ENCODE assay signal across 8 cellular contexts in the genomic region with DNA sequence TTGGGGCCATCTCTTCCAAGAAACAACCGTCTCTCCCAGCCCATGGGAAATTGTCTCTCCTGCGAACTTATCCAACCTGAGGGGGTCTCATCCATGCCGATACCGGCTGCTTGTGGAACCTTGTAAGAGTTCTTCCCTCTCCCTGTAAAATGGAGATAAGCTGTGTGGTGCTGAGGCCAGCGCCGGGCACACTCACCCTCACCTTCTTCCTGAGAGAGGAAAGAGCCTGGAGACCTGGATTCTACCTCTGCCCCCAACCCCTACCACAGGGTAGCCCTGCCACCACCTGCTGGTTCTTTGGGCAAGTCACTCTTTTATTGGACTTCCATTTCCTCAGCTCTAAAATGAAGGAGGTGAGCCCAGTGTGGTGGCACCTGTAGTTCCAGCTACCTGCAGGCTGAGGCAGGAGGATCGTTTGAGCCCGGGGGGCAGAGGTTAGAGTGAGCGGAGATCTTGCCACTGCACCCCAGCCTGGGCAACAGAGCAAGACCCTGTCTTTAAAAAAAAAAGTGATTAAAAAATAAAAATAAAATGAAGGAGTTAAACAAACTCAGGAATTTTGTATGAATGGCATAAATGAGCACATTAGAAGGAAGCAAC. TPM values are rescaled to one million over a fixed set of nuclear protein-coding genes. Genes with fewer than 3 reads are reported as not detected.
DNase-seq lines count a peak whose midpoint lies in the region; ATAC-seq and TF ChIP-seq lines count a peak whose summit lies in the region.

No MANE protein-coding gene starts in this region.

- H3K27ac ChIP-seq in SJCRH30 (no peak overlapping the region), esophagus muscularis mucosa (replicated peaks in 1 of 4) (peak overlapping the region; percentile 76 to 91 (median 85)), parathyroid adenoma (peak overlapping the region; percentile 66)

- TF ChIP-seq POLR2A in esophagus muscularis mucosa (IDR thresholded peaks at IDR 0.05; ENCODE audit: low read depth), result no peak

- TF ChIP-seq CTCF in esophagus muscularis mucosa (IDR thresholded peaks at IDR 0.05) (no peak), parathyroid adenoma (IDR thresholded peaks at IDR 0.05) (no peak)

- H3K4me1 ChIP-seq in SJCRH30, result no peaks in the 10 kb centered on the region
- peaks cover 9 to 29% (median 25%) of the 10 kb centered on the region in 4 donors for H3K4me1 ChIP-seq in esophagus muscularis mucosa
- H3K4me1 ChIP-seq in parathyroid adenoma, result peaks cover 3% of the 10 kb centered on the region

- H3K36me3 ChIP-seq in SJCRH30 (no peaks in the 10 kb centered on the region), esophagus muscularis mucosa (no peaks in the 10 kb centered on the region), parathyroid adenoma (ENCODE audit: control insufficient read depth, insufficient read depth, low read length) (no peaks in the 10 kb centered on the region)

- DNase-seq in SJCRH30 (no peak), esophagus muscularis mucosa (ENCODE audit: extremely low spot score) (no peak), pons (ENCODE audit: low spot score) (no peak)

- H3K79me2 ChIP-seq in parathyroid adenoma, result no peaks in the 10 kb centered on the region

- WGBS in esophagus muscularis mucosa, result 44% methylated on average over 9 of the region's 9 CpGs

- peak overlapping the region; percentile 93 for H2AFZ ChIP-seq in parathyroid adenoma

- H3K27me3 ChIP-seq in SJCRH30 (no peaks in the 10 kb centered on the region), esophagus muscularis mucosa (no peaks in the 10 kb centered on the region), parathyroid adenoma (ENCODE audit: control insufficient read depth, insufficient read depth, low read length) (no peaks in the 10 kb centered on the region)

- no peak overlapping the region for H3K9ac ChIP-seq in parathyroid adenoma

- H3K9me3 ChIP-seq in SJCRH30 (replicated peaks) (no peaks in the 10 kb centered on the region), esophagus muscularis mucosa (no peaks in the 10 kb centered on the region), parathyroid adenoma (ENCODE audit: control insufficient read depth, low read length) (no peaks in the 10 kb centered on the region)

- peak overlapping the region; percentile 48 for H3K4me3 ChIP-seq in SJCRH30
- H3K4me3 ChIP-seq in esophagus muscularis mucosa, result peak overlapping the region; percentile 57 to 64 (median 62)
- H3K4me3 ChIP-seq in parathyroid adenoma (ENCODE audit: low read depth, low read length), result peak overlapping the region; percentile 50

- intact Hi-C loops in esophagus muscularis mucosa (cut with DNase I), result loop anchor here (5.0 kb wide), 1 partner anchor 42 kb away; no protein-coding TSS in a partner anchor

- ATAC-seq in GM19324 (IDR thresholded peaks at IDR 0.05; ENCODE audit: low FRiP score, unreplicated experiment) (peak; percentile 8), GM18861 (IDR thresholded peaks at IDR 0.05; ENCODE audit: unreplicated experiment) (no peak), GM18909 (IDR thresholded peaks at IDR 0.05; ENCODE audit: poor library complexity, unreplicated experiment) (no peak), GM19035 (IDR thresholded peaks at IDR 0.05; ENCODE audit: unreplicated experiment) (no peak)

- no peak for TF ChIP-seq EP300 in esophagus muscularis mucosa (IDR thresholded peaks at IDR 0.05)

- H3K4me2 ChIP-seq in parathyroid adenoma (ENCODE audit: low read length), result peak overlapping the region; percentile 94

RNA-seq across cellular contexts. Expression of a gene that starts 38.4 kb away (rescaled TPM):
- 172 and 181 TPM in 2 replicates for total RNA-seq in SJCRH30 (2014; rRNA removed; shearing (Covaris generic))
- total RNA-seq in esophagus muscularis mucosa, result 100 to 1,000 TPM; 537 to 740 (median 698) TPM
